Comparison of ENCODE assay signal across 12 cellular contexts in the genomic region with DNA sequence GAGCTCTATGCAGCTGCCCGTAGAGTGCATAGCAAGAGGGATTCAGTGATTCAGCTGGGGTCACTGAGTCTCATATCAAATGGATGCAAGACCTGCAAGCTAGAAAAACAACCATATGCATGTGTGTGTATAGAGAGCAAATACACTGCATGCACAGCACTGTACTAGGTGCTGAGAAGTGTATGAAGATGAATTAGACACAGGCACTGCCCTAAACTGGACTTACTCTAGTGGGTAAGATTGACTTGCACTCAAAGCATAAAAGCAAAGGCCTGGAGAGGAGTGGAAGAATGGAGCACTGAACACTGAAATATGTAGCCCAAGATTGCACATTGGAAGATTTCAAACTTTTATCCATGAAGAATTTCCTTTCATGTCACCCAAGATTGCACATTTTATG. TPM values are rescaled to one million over a fixed set of nuclear protein-coding genes. Genes with fewer than 3 reads are reported as not detected.
DNase-seq lines count a peak whose midpoint lies in the region; ATAC-seq and TF ChIP-seq lines count a peak whose summit lies in the region.
"Had no signal": no experiment of that assay in that cellular context is flagged by ENCODE, and none has a peak within 500 bp of the region (broad histone marks: within the 10 kb centered on the region; RNA-seq: fewer than 3 reads in every experiment).

No MANE protein-coding gene starts in this region.

- H3K27me3 Mint-ChIP-seq in activated naive CD4-positive, alpha-beta T cell treated with anti-CD3 and anti-CD28 coated beads for 36 hours (ENCODE audit: low read depth) = no peaks in the 10 kb centered on the region
- no peaks in the 10 kb centered on the region for H3K27me3 Mint-ChIP-seq in activated CD8-positive, alpha-beta T cell treated with anti-CD3 and anti-CD28 coated beads, Interleukin-2, amount 10 ng/mL, durations not matched to agents 7 days and 5 days (ENCODE audit: low read depth)

- H3K4me3 ChIP-seq in lower lobe of right lung (peak overlapping the region; percentile 36), tibial artery (peak overlapping the region; percentile 24 to 26)

- DNase-seq in activated naive CD4-positive, alpha-beta T cell treated with anti-CD3 and anti-CD28 coated beads for 36 hours = no peak
- no peak for DNase-seq in activated naive CD4-positive, alpha-beta T cell treated with anti-CD3 and anti-CD28 coated beads, Interleukin-2, amount 50 U/mL, for 16 hours
- DNase-seq in activated CD8-positive, alpha-beta T cell treated with anti-CD3 and anti-CD28 coated beads, Interleukin-2, amount 10 ng/mL, durations not matched to agents 7 days and 5 days = no peak
- no peak for DNase-seq in lower lobe of right lung
- DNase-seq in tibial artery = no peak
- no peak for DNase-seq in KBM-7
- DNase-seq in HuH-7 (ENCODE audit: low spot score) = no peak
- no peak for DNase-seq in hepatic stellate cell (ENCODE audit: low spot score)
- DNase-seq: activated CD4-positive, alpha-beta T cell treated with anti-CD3 and anti-CD28 coated beads for 1 hour; NCI-H345; nucleus accumbens; SHP77 had no signal

- intact Hi-C loops in activated naive CD4-positive, alpha-beta T cell treated with anti-CD3 and anti-CD28 coated beads for 36 hours (cut with micrococcal nuclease) = no loop called here
- intact Hi-C loops in lower lobe of right lung (cut with DNase I) = no loop called here
- intact Hi-C loops in tibial artery (cut with DNase I; ENCODE audit: low total_unique reads) = no loop called here

- in situ Hi-C loops in KBM-7 (cut with MboI; ENCODE audit: low pct_unique_long_range_greater_than_20kb, low sequenced_read_pairs) = no loop called here

- H3K36me3 Mint-ChIP-seq in activated naive CD4-positive, alpha-beta T cell treated with anti-CD3 and anti-CD28 coated beads for 36 hours (ENCODE audit: low read depth) = peaks cover 1% of the 10 kb centered on the region
- H3K36me3 Mint-ChIP-seq in activated CD8-positive, alpha-beta T cell treated with anti-CD3 and anti-CD28 coated beads, Interleukin-2, amount 10 ng/mL, durations not matched to agents 7 days and 5 days (ENCODE audit: low read depth) = peaks cover 18% of the 10 kb centered on the region

- H3K36me3 ChIP-seq in lower lobe of right lung (no peaks in the 10 kb centered on the region), tibial artery (no peaks in the 10 kb centered on the region)

- no peaks in the 10 kb centered on the region for H3K9me3 ChIP-seq in lower lobe of right lung
- no peaks in the 10 kb centered on the region for H3K9me3 ChIP-seq in tibial artery

- H3K4me1 Mint-ChIP-seq in activated naive CD4-positive, alpha-beta T cell treated with anti-CD3 and anti-CD28 coated beads for 36 hours (ENCODE audit: low read depth) = peaks cover 26% of the 10 kb centered on the region
- peaks cover 28% of the 10 kb centered on the region for H3K4me1 Mint-ChIP-seq in activated CD8-positive, alpha-beta T cell treated with anti-CD3 and anti-CD28 coated beads, Interleukin-2, amount 10 ng/mL, durations not matched to agents 7 days and 5 days (ENCODE audit: low read depth)

- peaks cover 19% of the 10 kb centered on the region for H3K9me3 Mint-ChIP-seq in activated naive CD4-positive, alpha-beta T cell treated with anti-CD3 and anti-CD28 coated beads for 36 hours
- peaks cover 18% of the 10 kb centered on the region for H3K9me3 Mint-ChIP-seq in activated CD8-positive, alpha-beta T cell treated with anti-CD3 and anti-CD28 coated beads, Interleukin-2, amount 10 ng/mL, durations not matched to agents 7 days and 5 days (ENCODE audit: insufficient read depth)

- TF ChIP-seq CTCF in lower lobe of right lung (IDR thresholded peaks at IDR 0.05) (no peak), tibial artery (IDR thresholded peaks at IDR 0.05) (no peak)

- H3K27me3 ChIP-seq in lower lobe of right lung (ENCODE audit: low read depth) (no peaks in the 10 kb centered on the region), tibial artery (no peaks in the 10 kb centered on the region)

- H3K4me1 ChIP-seq in lower lobe of right lung (peaks cover 4% of the 10 kb centered on the region), tibial artery (peaks cover 0 to 5% (median 0%) of the 10 kb centered on the region in 4 donors)

- H3K4me3 Mint-ChIP-seq in activated naive CD4-positive, alpha-beta T cell treated with anti-CD3 and anti-CD28 coated beads for 36 hours = peak overlapping the region; percentile 73
- peak overlapping the region; percentile 76 for H3K4me3 Mint-ChIP-seq in activated CD8-positive, alpha-beta T cell treated with anti-CD3 and anti-CD28 coated beads, Interleukin-2, amount 10 ng/mL, durations not matched to agents 7 days and 5 days

- H3K27ac ChIP-seq in lower lobe of right lung (no peak overlapping the region), tibial artery (no peak overlapping the region)

- CTCF ChIA-PET in activated naive CD4-positive, alpha-beta T cell treated with anti-CD3 and anti-CD28 coated beads for 36 hours (lab: Charles Lee) = interaction anchor here (1.3 kb wide), 1 partner anchor 15 kb away, joined by 5 read pairs; no protein-coding TSS in a partner anchor
- CTCF ChIA-PET in activated CD8-positive, alpha-beta T cell treated with anti-CD3 and anti-CD28 coated beads, Interleukin-2, amount 10 ng/mL, durations not matched to agents 7 days and 5 days (lab: Charles Lee) = interaction anchor here (0.9 to 3.6 kb wide), 8 partner anchors 9 to 295 kb away, joined by 3 to 23 read pairs (median 4); a partner anchor contains a TSS

- POLR2A ChIA-PET in activated CD8-positive, alpha-beta T cell treated with anti-CD3 and anti-CD28 coated beads, Interleukin-2, amount 10 ng/mL, durations not matched to agents 7 days and 5 days (lab: Charles Lee) = interaction anchor here (1.2 to 2.8 kb wide), 4 partner anchors 54 to 202 kb away, joined by 3 to 14 read pairs (median 9); a partner anchor contains a TSS

- ATAC-seq in activated CD8-positive, alpha-beta T cell treated with anti-CD3 and anti-CD28 coated beads, Interleukin-2, amount 10 ng/mL, durations not matched to agents 7 days and 5 days = peak; percentile 22
- peak in 1 of 2 donors; percentile 28 for ATAC-seq in lower lobe of right lung

- H3K27ac Mint-ChIP-seq in activated naive CD4-positive, alpha-beta T cell treated with anti-CD3 and anti-CD28 coated beads for 36 hours = peak overlapping the region; percentile 81
- H3K27ac Mint-ChIP-seq in activated CD8-positive, alpha-beta T cell treated with anti-CD3 and anti-CD28 coated beads, Interleukin-2, amount 10 ng/mL, durations not matched to agents 7 days and 5 days = peak overlapping the region; percentile 86

RNA-seq across cellular contexts. Expression of a gene that starts 5.5 kb away (rescaled TPM):
- 10 to 100 TPM; 48.2 to 52.8 TPM for total RNA-seq in activated naive CD4-positive, alpha-beta T cell treated with anti-CD3 and anti-CD28 coated beads for 36 hours
- 100 to 1,000 TPM; 146 to 147 TPM for total RNA-seq in activated CD8-positive, alpha-beta T cell treated with anti-CD3 and anti-CD28 coated beads, Interleukin-2, amount 10 ng/mL, durations not matched to agents 7 days and 5 days
- total RNA-seq in lower lobe of right lung = 54.2 TPM

RNA-seq across cellular contexts. Expression of a gene that starts 47.8 kb away (rescaled TPM):
- 1 to 10 TPM; 1.4 to 1.8 TPM for total RNA-seq in activated naive CD4-positive, alpha-beta T cell treated with anti-CD3 and anti-CD28 coated beads for 36 hours
- total RNA-seq in activated CD8-positive, alpha-beta T cell treated with anti-CD3 and anti-CD28 coated beads, Interleukin-2, amount 10 ng/mL, durations not matched to agents 7 days and 5 days = 10 to 100 TPM; 16.7 to 18.9 TPM
- 60.2 TPM for total RNA-seq in lower lobe of right lung

RNA-seq across cellular contexts. Expression of a gene that starts 55.4 kb away (rescaled TPM):
- 100 to 1,000 TPM; 338 to 351 TPM for total RNA-seq in activated naive CD4-positive, alpha-beta T cell treated with anti-CD3 and anti-CD28 coated beads for 36 hours
- total RNA-seq in activated CD8-positive, alpha-beta T cell treated with anti-CD3 and anti-CD28 coated beads, Interleukin-2, amount 10 ng/mL, durations not matched to agents 7 days and 5 days = 10 to 100 TPM; 95.8 to 97.4 TPM
- 48.8 TPM for total RNA-seq in lower lobe of right lung

Comparison
In these comparisons a context has a peak if more than half of its experiments do, and no peak if none do; other contexts are left out.
1. RNA of a gene that starts 47.8 kb away (total RNA-seq): 60.2 TPM in lower lobe of right lung (single experiment) and 16.7 to 18.9 TPM in activated CD8-positive, alpha-beta T cell treated with anti-CD3 and anti-CD28 coated beads, Interleukin-2, amount 10 ng/mL, durations not matched to agents 7 days and 5 days; 1.4 to 1.8 TPM in activated naive CD4-positive, alpha-beta T cell treated with anti-CD3 and anti-CD28 coated beads for 36 hours; every median in the first group is over 4 times any median in the second.